ENCODE assay signal across 8 cellular contexts in genomic region chr12:124588689-124589318, GRCh38. TPM values are rescaled to one million over a fixed set of nuclear protein-coding genes. Genes with fewer than 3 reads are reported as not detected.
DNase-seq lines count a peak whose midpoint lies in the region; ATAC-seq and TF ChIP-seq lines count a peak whose summit lies in the region.

No MANE protein-coding gene starts in this region.

- H3K4me1 ChIP-seq in SJSA1 (replicated peaks) (peaks cover 50% of the 10 kb centered on the region), esophagus squamous epithelium (peaks cover 14 to 32% (median 20%) of the 10 kb centered on the region in 3 donors), sigmoid colon (peaks cover 0 to 5% (median 2%) of the 10 kb centered on the region in 4 donors), endodermal cell (ENCODE audit: control insufficient read depth, insufficient read depth, low read length) (no peaks in the 10 kb centered on the region)

- no peak for TF ChIP-seq EP300 in sigmoid colon (IDR thresholded peaks at IDR 0.05)

- 18 to 20% methylated on average over 9 of the region's 9 CpGs for WGBS in esophagus squamous epithelium, 2 donors
- WGBS in sigmoid colon, 2 donors, result 35 to 73% methylated on average over 9 of the region's 9 CpGs
- WGBS in endodermal cell (ENCODE audit: insufficient coverage in 1 of 2, insufficient read length in 1 of 2), 2 experiments, result 78 to 84% methylated on average over 8 to 9 of the region's 9 CpGs

- H3K27me3 Mint-ChIP-seq in endodermal cell (ENCODE audit: insufficient read depth), result no peaks in the 10 kb centered on the region

- H3K9ac ChIP-seq in endodermal cell (ENCODE audit: extremely low read depth, low read length, poor library complexity, severe bottlenecking), result no peak overlapping the region

- ATAC-seq in GM21447 (IDR thresholded peaks at IDR 0.05; ENCODE audit: unreplicated experiment), result no peak
- no peak for ATAC-seq in GM18907 (IDR thresholded peaks at IDR 0.05; ENCODE audit: unreplicated experiment)

- TF ChIP-seq CTCF in esophagus squamous epithelium (IDR thresholded peaks at IDR 0.05) (no peak), sigmoid colon (IDR thresholded peaks at IDR 0.05) (no peak), endodermal cell (conservative IDR thresholded peaks at IDR 0.05) (no peak)

- peaks cover 8% of the 10 kb centered on the region for H3K9me3 Mint-ChIP-seq in endodermal cell

- TF ChIP-seq POLR2A in esophagus squamous epithelium (IDR thresholded peaks at IDR 0.05) (no peak), sigmoid colon (IDR thresholded peaks at IDR 0.05) (no peak)

- no peaks in the 10 kb centered on the region for H3K27me3 ChIP-seq in SJSA1 (replicated peaks)
- peaks cover 0 to 3% (median 0%) of the 10 kb centered on the region in 4 donors for H3K27me3 ChIP-seq in esophagus squamous epithelium
- no peaks in the 10 kb centered on the region for H3K27me3 ChIP-seq in sigmoid colon
- no peaks in the 10 kb centered on the region for H3K27me3 ChIP-seq in endodermal cell (ENCODE audit: control insufficient read depth, insufficient read depth, low read length, poor library complexity, severe bottlenecking)

- in situ Hi-C loops in G401 (cut with HindIII; ENCODE audit: low sequenced_read_pairs), result no loop called here

- intact Hi-C loops in esophagus squamous epithelium (cut with DNase I) (no loop called here), sigmoid colon (cut with DNase I) (no loop called here)

- no peaks in the 10 kb centered on the region for H3K36me3 Mint-ChIP-seq in endodermal cell (ENCODE audit: low read depth)

- H3K36me3 ChIP-seq in SJSA1, result no peaks in the 10 kb centered on the region
- H3K36me3 ChIP-seq in esophagus squamous epithelium, result no peaks in the 10 kb centered on the region
- no peaks in the 10 kb centered on the region for H3K36me3 ChIP-seq in sigmoid colon
- no peaks in the 10 kb centered on the region for H3K36me3 ChIP-seq in endodermal cell (ENCODE audit: control insufficient read depth, insufficient read depth, low read length)

- no peak overlapping the region for H3K27ac Mint-ChIP-seq in endodermal cell

- H3K27ac ChIP-seq in SJSA1, result peak overlapping the region; percentile 83
- H3K27ac ChIP-seq in esophagus squamous epithelium, result peak overlapping the region in 3 of 4 donors; percentile 20 to 53 (median 44)
- H3K27ac ChIP-seq in sigmoid colon, result peak overlapping the region; percentile 22 to 50 (median 34)
- H3K27ac ChIP-seq in endodermal cell (ENCODE audit: low read depth, low read length), result no peak overlapping the region

- H3K4me3 ChIP-seq in SJSA1 (no peak overlapping the region; the same call in 1 of the 2 replicates), esophagus squamous epithelium (peak overlapping the region in 1 of 4 donors; percentile 33), sigmoid colon (no peak overlapping the region), endodermal cell (ENCODE audit: low read length) (no peak overlapping the region)

- H3K9me3 ChIP-seq in SJSA1 (replicated peaks) (no peaks in the 10 kb centered on the region), esophagus squamous epithelium (no peaks in the 10 kb centered on the region), sigmoid colon (no peaks in the 10 kb centered on the region), endodermal cell (ENCODE audit: control insufficient read depth, low read length) (no peaks in the 10 kb centered on the region)

- H3K4me1 Mint-ChIP-seq in endodermal cell, result no peaks in the 10 kb centered on the region

- peak; percentile 55 for DNase-seq in G401 (ENCODE audit: low spot score)
- DNase-seq in SJSA1 (ENCODE audit: low read depth in 1 of 2, low spot score in 2 of 2), result peak; percentile 71 to 75
- DNase-seq in esophagus squamous epithelium (lab: John Stamatoyannopoulos, UW), result no peak
- peak; percentile 81 for DNase-seq in sigmoid colon
- no peak for DNase-seq in retina
- no peak for DNase-seq in endodermal cell

- no peak overlapping the region for H3K4me3 Mint-ChIP-seq in endodermal cell

RNA-seq across cellular contexts. Expression of gene NCOR2, which starts 21.4 kb away (rescaled TPM):
- total RNA-seq in G401 (2014; rRNA removed; shearing (Covaris generic)), result 17.3 and 19.0 TPM in 2 replicates
- total RNA-seq in SJSA1 (2014; rRNA removed; shearing (Covaris generic)), result 40.0 and 44.3 TPM in 2 replicates
- total RNA-seq in esophagus squamous epithelium, result 10 to 100 TPM; 17.7 to 84.1 (median 45.6) TPM
- total RNA-seq in sigmoid colon, result 100 to 1,000 TPM in 1 of 4 donors, 10 to 100 TPM in 3; 42.5 to 134 (median 73.5) TPM
- polyA plus RNA-seq in sigmoid colon, result 10 to 100 TPM; 18.6 to 81.8 (median 24.7) TPM
- 100 to 1,000 TPM; 185 to 207 TPM for total RNA-seq in endodermal cell
- polyA plus RNA-seq in endodermal cell (2013, experiment 1 of 2), result 112 TPM
- polyA plus RNA-seq in endodermal cell (2013, experiment 2 of 2), result 110 TPM

Comparison
In these comparisons a context has a peak if more than half of its experiments do, and no peak if none do; other contexts are left out.
1. DNase-seq: peak in G401 (single experiment), SJSA1 (2 of 2) and sigmoid colon (single experiment); none in esophagus squamous epithelium (single experiment), retina (single experiment) and endodermal cell (single experiment).